In the genomic region with DNA sequence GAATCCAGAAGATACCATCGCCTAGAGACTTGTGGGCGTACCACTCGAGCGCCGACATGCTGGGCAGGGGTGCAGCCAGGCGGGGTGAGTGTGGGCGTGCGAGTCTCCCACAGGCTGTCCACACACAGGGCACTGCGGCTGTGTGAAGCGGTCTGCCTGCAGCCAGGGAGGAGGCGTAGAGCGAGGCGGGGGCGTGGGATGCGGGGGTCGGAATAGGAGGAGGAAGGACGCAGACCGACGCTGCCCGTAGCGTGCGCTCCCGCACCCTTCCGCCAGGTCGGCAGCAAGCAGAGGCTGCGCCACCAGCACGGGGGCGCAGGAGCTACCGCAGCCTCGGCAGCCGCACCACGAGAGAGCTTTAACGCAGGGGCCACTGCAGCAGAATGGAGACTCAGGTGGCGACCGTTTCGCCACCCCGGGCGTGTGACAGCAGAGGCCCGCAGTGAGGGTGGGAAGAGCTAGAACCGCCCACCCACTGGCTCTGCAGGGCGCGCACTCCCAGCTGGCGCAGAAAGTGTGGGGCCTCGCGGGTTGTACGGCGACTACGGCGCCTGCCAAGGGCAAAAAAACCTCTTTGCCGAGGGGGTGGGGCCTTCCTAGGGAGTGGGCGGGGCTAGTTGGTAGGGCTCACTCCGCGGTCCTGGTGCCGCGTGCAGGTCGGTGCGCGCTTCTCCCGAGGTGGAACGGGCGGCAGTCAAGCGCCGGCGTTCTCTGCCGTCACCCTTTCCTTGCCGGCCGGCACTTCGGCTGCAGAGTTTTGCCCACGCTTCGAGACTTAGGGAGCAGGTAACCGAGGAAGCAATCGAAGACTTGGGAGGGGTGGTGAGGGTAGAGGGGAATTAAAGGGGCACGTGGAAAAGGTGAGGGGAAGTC, we compare ENCODE assay signal across 1 cellular context.
TF ChIP-seq lines count a peak whose summit lies in the region.

A gene (minus strand): TSS at position 537 of the 873 bp plus-strand sequence. CDS start 479 bp downstream, at position 58.
A gene with protein sequence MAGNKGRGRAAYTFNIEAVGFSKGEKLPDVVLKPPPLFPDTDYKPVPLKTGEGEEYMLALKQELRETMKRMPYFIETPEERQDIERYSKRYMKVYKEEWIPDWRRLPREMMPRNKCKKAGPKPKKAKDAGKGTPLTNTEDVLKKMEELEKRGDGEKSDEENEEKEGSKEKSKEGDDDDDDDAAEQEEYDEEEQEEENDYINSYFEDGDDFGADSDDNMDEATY (plus strand): TSS at position 630 of the 873 bp plus-strand sequence. CDS start 10,704 bp downstream, outside the sequence.

TF ChIP-seq in GM12878, 131 proteins besides CTCF, POLR2A, EP300 and RAD21 (continued from another document and continues in another):
- TF ChIP-seq, protein P1, sequence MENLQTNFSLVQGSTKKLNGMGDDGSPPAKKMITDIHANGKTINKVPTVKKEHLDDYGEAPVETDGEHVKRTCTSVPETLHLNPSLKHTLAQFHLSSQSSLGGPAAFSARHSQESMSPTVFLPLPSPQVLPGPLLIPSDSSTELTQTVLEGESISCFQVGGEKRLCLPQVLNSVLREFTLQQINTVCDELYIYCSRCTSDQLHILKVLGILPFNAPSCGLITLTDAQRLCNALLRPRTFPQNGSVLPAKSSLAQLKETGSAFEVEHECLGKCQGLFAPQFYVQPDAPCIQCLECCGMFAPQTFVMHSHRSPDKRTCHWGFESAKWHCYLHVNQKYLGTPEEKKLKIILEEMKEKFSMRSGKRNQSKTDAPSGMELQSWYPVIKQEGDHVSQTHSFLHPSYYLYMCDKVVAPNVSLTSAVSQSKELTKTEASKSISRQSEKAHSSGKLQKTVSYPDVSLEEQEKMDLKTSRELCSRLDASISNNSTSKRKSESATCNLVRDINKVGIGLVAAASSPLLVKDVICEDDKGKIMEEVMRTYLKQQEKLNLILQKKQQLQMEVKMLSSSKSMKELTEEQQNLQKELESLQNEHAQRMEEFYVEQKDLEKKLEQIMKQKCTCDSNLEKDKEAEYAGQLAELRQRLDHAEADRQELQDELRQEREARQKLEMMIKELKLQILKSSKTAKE (IDR thresholded peaks at IDR 0.05; ENCODE audit: low read depth, poor library complexity, severe bottlenecking), result no peak
- peak; percentile 71; the same call in 1 of the 2 replicates for TF ChIP-seq TCF3 (IDR thresholded peaks at IDR 0.05; ENCODE audit: borderline replicate concordance, insufficient read depth, low read depth, low read length)
- TF ChIP-seq ZBED1 (IDR thresholded peaks at IDR 0.05; ENCODE audit: borderline replicate concordance), result no peak; the same call in 1 of the 2 replicates
- no peak for TF ChIP-seq RFX5 (IDR thresholded peaks at IDR 0.05; ENCODE audit: low read depth, low read length)
- TF ChIP-seq MXI1 (IDR thresholded peaks at IDR 0.05; ENCODE audit: low read depth, low read length), result peak; percentile 43; the same call in 1 of the 2 replicates
- no peak for TF ChIP-seq STAT3 (IDR thresholded peaks at IDR 0.05; ENCODE audit: low read depth, low read length)
- no peak; the same call in 2 of the 3 replicates for TF ChIP-seq POU2F2 (IDR thresholded peaks at IDR 0.05; ENCODE audit: borderline replicate concordance, low read depth, low read length)
- no peak for TF ChIP-seq BRCA1 (IDR thresholded peaks at IDR 0.05; ENCODE audit: low read depth, low read length)
- no peak for TF ChIP-seq NFYA (IDR thresholded peaks at IDR 0.05; ENCODE audit: borderline replicate concordance, low read depth, low read length)
- TF ChIP-seq SMAD5 (IDR thresholded peaks at IDR 0.05; ENCODE audit: low read depth), result no peak
- no peak for TF ChIP-seq CEBPB (IDR thresholded peaks at IDR 0.05; ENCODE audit: borderline replicate concordance in 1 of 2, low read depth in 2 of 2, low read length in 2 of 2)
- no peak for TF ChIP-seq SPI1 (IDR thresholded peaks at IDR 0.05; ENCODE audit: borderline replicate concordance, insufficient read depth, low read depth, low read length)
- no peak for TF ChIP-seq CHD1 (IDR thresholded peaks at IDR 0.05; ENCODE audit: low read depth, low read length)
- TF ChIP-seq TAF1 (IDR thresholded peaks at IDR 0.05; ENCODE audit: borderline replicate concordance, low read depth, low read length), result peak; percentile 53; the same call in 1 of the 2 replicates
- TF ChIP-seq, protein P2, sequence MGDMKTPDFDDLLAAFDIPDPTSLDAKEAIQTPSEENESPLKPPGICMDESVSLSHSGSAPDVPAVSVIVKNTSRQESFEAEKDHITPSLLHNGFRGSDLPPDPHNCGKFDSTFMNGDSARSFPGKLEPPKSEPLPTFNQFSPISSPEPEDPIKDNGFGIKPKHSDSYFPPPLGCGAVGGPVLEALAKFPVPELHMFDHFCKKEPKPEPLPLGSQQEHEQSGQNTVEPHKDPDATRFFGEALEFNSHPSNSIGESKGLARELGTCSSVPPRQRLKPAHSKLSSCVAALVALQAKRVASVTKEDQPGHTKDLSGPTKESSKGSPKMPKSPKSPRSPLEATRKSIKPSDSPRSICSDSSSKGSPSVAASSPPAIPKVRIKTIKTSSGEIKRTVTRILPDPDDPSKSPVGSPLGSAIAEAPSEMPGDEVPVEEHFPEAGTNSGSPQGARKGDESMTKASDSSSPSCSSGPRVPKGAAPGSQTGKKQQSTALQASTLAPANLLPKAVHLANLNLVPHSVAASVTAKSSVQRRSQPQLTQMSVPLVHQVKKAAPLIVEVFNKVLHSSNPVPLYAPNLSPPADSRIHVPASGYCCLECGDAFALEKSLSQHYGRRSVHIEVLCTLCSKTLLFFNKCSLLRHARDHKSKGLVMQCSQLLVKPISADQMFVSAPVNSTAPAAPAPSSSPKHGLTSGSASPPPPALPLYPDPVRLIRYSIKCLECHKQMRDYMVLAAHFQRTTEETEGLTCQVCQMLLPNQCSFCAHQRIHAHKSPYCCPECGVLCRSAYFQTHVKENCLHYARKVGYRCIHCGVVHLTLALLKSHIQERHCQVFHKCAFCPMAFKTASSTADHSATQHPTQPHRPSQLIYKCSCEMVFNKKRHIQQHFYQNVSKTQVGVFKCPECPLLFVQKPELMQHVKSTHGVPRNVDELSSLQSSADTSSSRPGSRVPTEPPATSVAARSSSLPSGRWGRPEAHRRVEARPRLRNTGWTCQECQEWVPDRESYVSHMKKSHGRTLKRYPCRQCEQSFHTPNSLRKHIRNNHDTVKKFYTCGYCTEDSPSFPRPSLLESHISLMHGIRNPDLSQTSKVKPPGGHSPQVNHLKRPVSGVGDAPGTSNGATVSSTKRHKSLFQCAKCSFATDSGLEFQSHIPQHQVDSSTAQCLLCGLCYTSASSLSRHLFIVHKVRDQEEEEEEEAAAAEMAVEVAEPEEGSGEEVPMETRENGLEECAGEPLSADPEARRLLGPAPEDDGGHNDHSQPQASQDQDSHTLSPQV (IDR thresholded peaks at IDR 0.05), result no peak
- TF ChIP-seq, protein P3, sequence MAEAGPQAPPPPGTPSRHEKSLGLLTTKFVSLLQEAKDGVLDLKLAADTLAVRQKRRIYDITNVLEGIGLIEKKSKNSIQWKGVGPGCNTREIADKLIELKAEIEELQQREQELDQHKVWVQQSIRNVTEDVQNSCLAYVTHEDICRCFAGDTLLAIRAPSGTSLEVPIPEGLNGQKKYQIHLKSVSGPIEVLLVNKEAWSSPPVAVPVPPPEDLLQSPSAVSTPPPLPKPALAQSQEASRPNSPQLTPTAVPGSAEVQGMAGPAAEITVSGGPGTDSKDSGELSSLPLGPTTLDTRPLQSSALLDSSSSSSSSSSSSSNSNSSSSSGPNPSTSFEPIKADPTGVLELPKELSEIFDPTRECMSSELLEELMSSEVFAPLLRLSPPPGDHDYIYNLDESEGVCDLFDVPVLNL (IDR thresholded peaks at IDR 0.05; ENCODE audit: low read depth, low read length), result no peak
- TF ChIP-seq, protein P4, sequence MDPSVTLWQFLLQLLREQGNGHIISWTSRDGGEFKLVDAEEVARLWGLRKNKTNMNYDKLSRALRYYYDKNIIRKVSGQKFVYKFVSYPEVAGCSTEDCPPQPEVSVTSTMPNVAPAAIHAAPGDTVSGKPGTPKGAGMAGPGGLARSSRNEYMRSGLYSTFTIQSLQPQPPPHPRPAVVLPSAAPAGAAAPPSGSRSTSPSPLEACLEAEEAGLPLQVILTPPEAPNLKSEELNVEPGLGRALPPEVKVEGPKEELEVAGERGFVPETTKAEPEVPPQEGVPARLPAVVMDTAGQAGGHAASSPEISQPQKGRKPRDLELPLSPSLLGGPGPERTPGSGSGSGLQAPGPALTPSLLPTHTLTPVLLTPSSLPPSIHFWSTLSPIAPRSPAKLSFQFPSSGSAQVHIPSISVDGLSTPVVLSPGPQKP (IDR thresholded peaks at IDR 0.05; ENCODE audit: low read depth, low read length), result no peak
- no peak for TF ChIP-seq FOXK2 (IDR thresholded peaks at IDR 0.05)
- TF ChIP-seq ATF7 (IDR thresholded peaks at IDR 0.05; ENCODE audit: low read depth), result peak; percentile 58
- no peak for TF ChIP-seq NFXL1 (IDR thresholded peaks at IDR 0.05; ENCODE audit: borderline replicate concordance)
- no peak for TF ChIP-seq SIX5 (IDR thresholded peaks at IDR 0.05; ENCODE audit: low read depth, low read length, severe bottlenecking)
- TF ChIP-seq SIN3A (IDR thresholded peaks at IDR 0.05; ENCODE audit: low read depth, low read length), result peak; percentile 64; the same call in 1 of the 2 replicates
- no peak for TF ChIP-seq SRF (IDR thresholded peaks at IDR 0.05; ENCODE audit: low read depth in 2 of 2, low read length in 2 of 2)
- TF ChIP-seq, protein P5, sequence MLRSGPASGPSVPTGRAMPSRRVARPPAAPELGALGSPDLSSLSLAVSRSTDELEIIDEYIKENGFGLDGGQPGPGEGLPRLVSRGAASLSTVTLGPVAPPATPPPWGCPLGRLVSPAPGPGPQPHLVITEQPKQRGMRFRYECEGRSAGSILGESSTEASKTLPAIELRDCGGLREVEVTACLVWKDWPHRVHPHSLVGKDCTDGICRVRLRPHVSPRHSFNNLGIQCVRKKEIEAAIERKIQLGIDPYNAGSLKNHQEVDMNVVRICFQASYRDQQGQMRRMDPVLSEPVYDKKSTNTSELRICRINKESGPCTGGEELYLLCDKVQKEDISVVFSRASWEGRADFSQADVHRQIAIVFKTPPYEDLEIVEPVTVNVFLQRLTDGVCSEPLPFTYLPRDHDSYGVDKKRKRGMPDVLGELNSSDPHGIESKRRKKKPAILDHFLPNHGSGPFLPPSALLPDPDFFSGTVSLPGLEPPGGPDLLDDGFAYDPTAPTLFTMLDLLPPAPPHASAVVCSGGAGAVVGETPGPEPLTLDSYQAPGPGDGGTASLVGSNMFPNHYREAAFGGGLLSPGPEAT (IDR thresholded peaks at IDR 0.05; ENCODE audit: low read depth), result peak; percentile 89
- TF ChIP-seq, protein P6, sequence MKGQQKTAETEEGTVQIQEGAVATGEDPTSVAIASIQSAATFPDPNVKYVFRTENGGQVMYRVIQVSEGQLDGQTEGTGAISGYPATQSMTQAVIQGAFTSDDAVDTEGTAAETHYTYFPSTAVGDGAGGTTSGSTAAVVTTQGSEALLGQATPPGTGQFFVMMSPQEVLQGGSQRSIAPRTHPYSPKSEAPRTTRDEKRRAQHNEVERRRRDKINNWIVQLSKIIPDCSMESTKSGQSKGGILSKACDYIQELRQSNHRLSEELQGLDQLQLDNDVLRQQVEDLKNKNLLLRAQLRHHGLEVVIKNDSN (IDR thresholded peaks at IDR 0.05; ENCODE audit: borderline replicate concordance, extremely low read length, insufficient read depth, low read depth, low read length), result no peak
- TF ChIP-seq ZNF622 (IDR thresholded peaks at IDR 0.05), result no peak
- TF ChIP-seq NR2C1 (IDR thresholded peaks at IDR 0.05), result no peak
- peak; percentile 95; the same call in 1 of the 2 replicates for TF ChIP-seq CBX5 (IDR thresholded peaks at IDR 0.05; ENCODE audit: low read depth)
- no peak for TF ChIP-seq KDM1A (IDR thresholded peaks at IDR 0.05; ENCODE audit: borderline replicate concordance)
- peak; percentile 69 for TF ChIP-seq NR2F1 (conservative IDR thresholded peaks at IDR 0.05)
- TF ChIP-seq PML (IDR thresholded peaks at IDR 0.05; ENCODE audit: low read length), result peak; percentile 94
- no peak for TF ChIP-seq NR2C2 (IDR thresholded peaks at IDR 0.05; ENCODE audit: borderline replicate concordance, control insufficient read depth, insufficient read length, low read depth)
- peak; percentile 52; the same call in 1 of the 2 replicates for TF ChIP-seq MTA2 (IDR thresholded peaks at IDR 0.05; ENCODE audit: low read depth)
- peak; percentile 53; the same call in 1 of the 2 replicates for TF ChIP-seq ZNF217 (IDR thresholded peaks at IDR 0.05)
- TF ChIP-seq ZNF24 (IDR thresholded peaks at IDR 0.05), result 0 out of 2 replicates have a peak, but pooled peaks have one; percentile 34
- TF ChIP-seq JUND (IDR thresholded peaks at IDR 0.05; ENCODE audit: low read depth, low read length), result no peak
- 0 out of 2 replicates have a peak, but pooled peaks have one; percentile 55 for TF ChIP-seq MEF2A (IDR thresholded peaks at IDR 0.05; ENCODE audit: insufficient read depth, low read depth, low read length)
- TF ChIP-seq, protein P7, sequence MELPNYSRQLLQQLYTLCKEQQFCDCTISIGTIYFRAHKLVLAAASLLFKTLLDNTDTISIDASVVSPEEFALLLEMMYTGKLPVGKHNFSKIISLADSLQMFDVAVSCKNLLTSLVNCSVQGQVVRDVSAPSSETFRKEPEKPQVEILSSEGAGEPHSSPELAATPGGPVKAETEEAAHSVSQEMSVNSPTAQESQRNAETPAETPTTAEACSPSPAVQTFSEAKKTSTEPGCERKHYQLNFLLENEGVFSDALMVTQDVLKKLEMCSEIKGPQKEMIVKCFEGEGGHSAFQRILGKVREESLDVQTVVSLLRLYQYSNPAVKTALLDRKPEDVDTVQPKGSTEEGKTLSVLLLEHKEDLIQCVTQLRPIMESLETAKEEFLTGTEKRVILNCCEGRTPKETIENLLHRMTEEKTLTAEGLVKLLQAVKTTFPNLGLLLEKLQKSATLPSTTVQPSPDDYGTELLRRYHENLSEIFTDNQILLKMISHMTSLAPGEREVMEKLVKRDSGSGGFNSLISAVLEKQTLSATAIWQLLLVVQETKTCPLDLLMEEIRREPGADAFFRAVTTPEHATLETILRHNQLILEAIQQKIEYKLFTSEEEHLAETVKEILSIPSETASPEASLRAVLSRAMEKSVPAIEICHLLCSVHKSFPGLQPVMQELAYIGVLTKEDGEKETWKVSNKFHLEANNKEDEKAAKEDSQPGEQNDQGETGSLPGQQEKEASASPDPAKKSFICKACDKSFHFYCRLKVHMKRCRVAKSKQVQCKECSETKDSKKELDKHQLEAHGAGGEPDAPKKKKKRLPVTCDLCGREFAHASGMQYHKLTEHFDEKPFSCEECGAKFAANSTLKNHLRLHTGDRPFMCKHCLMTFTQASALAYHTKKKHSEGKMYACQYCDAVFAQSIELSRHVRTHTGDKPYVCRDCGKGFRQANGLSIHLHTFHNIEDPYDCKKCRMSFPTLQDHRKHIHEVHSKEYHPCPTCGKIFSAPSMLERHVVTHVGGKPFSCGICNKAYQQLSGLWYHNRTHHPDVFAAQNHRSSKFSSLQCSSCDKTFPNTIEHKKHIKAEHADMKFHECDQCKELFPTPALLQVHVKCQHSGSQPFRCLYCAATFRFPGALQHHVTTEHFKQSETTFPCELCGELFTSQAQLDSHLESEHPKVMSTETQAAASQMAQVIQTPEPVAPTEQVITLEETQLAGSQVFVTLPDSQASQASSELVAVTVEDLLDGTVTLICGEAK (IDR thresholded peaks at IDR 0.05; ENCODE audit: borderline replicate concordance), result 0 out of 2 replicates have a peak, but pooled peaks have one; percentile 36
- peak; percentile 41 for TF ChIP-seq RELA (IDR thresholded peaks at IDR 0.05; ENCODE audit: borderline replicate concordance, partially characterized antibody)
- peak; percentile 62 for TF ChIP-seq SP1 (IDR thresholded peaks at IDR 0.05; ENCODE audit: low read depth, low read length)
- peak; percentile 10; the same call in 1 of the 2 replicates for TF ChIP-seq JUNB (IDR thresholded peaks at IDR 0.05)
- no peak for TF ChIP-seq PAX8 (IDR thresholded peaks at IDR 0.05)
